Comparison of ENCODE assay signal across 12 cellular contexts in the genomic region with DNA sequence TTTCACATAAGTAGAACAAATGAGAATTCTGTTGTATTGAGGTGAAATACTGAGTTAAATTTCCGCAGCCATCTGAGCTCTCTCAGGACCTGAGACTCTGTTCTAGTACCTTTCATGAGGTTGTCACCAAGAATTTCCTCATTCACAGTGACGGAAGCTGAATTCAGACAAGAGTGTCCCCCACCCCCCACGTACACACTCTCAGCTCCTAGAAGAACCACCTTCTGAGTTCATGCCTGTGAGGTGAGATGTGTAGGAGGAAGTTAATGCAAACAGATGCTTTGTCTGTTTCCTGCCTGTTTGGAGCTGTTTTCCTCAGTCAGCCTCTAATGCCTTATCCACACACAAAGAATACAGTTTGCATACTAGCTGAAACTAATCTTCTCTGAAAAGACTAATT. TPM values are rescaled to one million over a fixed set of nuclear protein-coding genes. Genes with fewer than 3 reads are reported as not detected.
A peak's percentile ranks its signal among the peaks of the same experiment; 100 is the strongest.
DNase-seq lines count a peak whose midpoint lies in the region; TF ChIP-seq lines count a peak whose summit lies in the region.
"Had no signal": no experiment of that assay in that cellular context is flagged by ENCODE, and none has a peak within 500 bp of the region (broad histone marks: within the 10 kb centered on the region; RNA-seq: fewer than 3 reads in every experiment).

No MANE protein-coding gene starts in this region.

- TF ChIP-seq POLR2A in transverse colon (IDR thresholded peaks at IDR 0.05), result no peak
- no peak for TF ChIP-seq POLR2A in esophagus muscularis mucosa (IDR thresholded peaks at IDR 0.05; ENCODE audit: low read depth)

- H3K9me3 ChIP-seq in neural progenitor cell (ENCODE audit: low read depth) (no peaks in the 10 kb centered on the region), transverse colon (no peaks in the 10 kb centered on the region), esophagus muscularis mucosa (no peaks in the 10 kb centered on the region)
- H3K9me3 ChIP-seq: A549, neutrophil had no signal

- TF ChIP-seq CTCF in neural progenitor cell (IDR thresholded peaks at IDR 0.05), result no peak
- TF ChIP-seq CTCF in transverse colon (IDR thresholded peaks at IDR 0.05), result no peak
- TF ChIP-seq CTCF in esophagus muscularis mucosa (IDR thresholded peaks at IDR 0.05), result no peak

- H3K36me3 ChIP-seq in neural progenitor cell, result no peaks in the 10 kb centered on the region
- H3K36me3 ChIP-seq in transverse colon, result no peaks in the 10 kb centered on the region
- H3K36me3 ChIP-seq in esophagus muscularis mucosa, result no peaks in the 10 kb centered on the region
- H3K36me3 ChIP-seq: neutrophil had no signal

- no peaks in the 10 kb centered on the region for H4K20me1 ChIP-seq in neural progenitor cell (ENCODE audit: low read depth)

- H3F3A ChIP-seq in neural progenitor cell (ENCODE audit: low read depth), result peaks cover 6% of the 10 kb centered on the region

- peak; percentile 77 for DNase-seq in activated gamma-delta T cell treated with Interleukin-2 at 50 U/mL for 16 hours
- DNase-seq in activated gamma-delta T cell (lab: John Stamatoyannopoulos, UW), result no peak
- DNase-seq in activated T-helper 2 cell treated with anti-CD3 and anti-CD28 coated beads, Interferon-gamma antibody, Interleukin-2, Interleukin-4, amounts not matched to agents 10 μg/mL and 5 μg/mL and 100 μg/mL, durations not matched to agents 14 hours and 24 hours and 36 hours (ENCODE audit: low spot score), result peak; percentile 54
- DNase-seq in neural progenitor cell (ENCODE audit: low spot score), result peak; percentile 5
- DNase-seq in transverse colon, result peak; percentile 15
- no peak for DNase-seq in HuH-7.5 (ENCODE audit: low spot score)
- DNase-seq in DMS79 (lab: John Stamatoyannopoulos, UW), result no peak
- no peak for DNase-seq in esophagus muscularis mucosa (ENCODE audit: extremely low spot score)
- DNase-seq: caudate nucleus had no signal

- H3K27ac Mint-ChIP-seq in activated T-helper 2 cell treated with anti-CD3 and anti-CD28 coated beads, Interferon-gamma antibody, Interleukin-2, Interleukin-4, amounts not matched to agents 10 μg/mL and 5 μg/mL and 100 μg/mL, durations not matched to agents 14 hours and 24 hours and 36 hours, result peak overlapping the region; percentile 99
- no peak overlapping the region for H3K27ac Mint-ChIP-seq in neural progenitor cell

- H3K4me3 ChIP-seq in neural progenitor cell (no peak overlapping the region), transverse colon (no peak overlapping the region), esophagus muscularis mucosa (no peak overlapping the region)
- H3K4me3 ChIP-seq: A549 had no signal

- in situ Hi-C loops in transverse colon (cut with MboI; ENCODE audit: low pct_ligation_motif_present in 1 of 4, low pct_unique_long_range_greater_than_20kb in 1 of 4, low sequenced_read_pairs in 3 of 4), result no loop called here

- H3K79me2 ChIP-seq in neural progenitor cell (ENCODE audit: low read depth), result no peaks in the 10 kb centered on the region

- peaks cover 73% of the 10 kb centered on the region for H3K4me1 Mint-ChIP-seq in activated T-helper 2 cell treated with anti-CD3 and anti-CD28 coated beads, Interferon-gamma antibody, Interleukin-2, Interleukin-4, amounts not matched to agents 10 μg/mL and 5 μg/mL and 100 μg/mL, durations not matched to agents 14 hours and 24 hours and 36 hours (ENCODE audit: low read depth)
- peaks cover 14% of the 10 kb centered on the region for H3K4me1 Mint-ChIP-seq in neural progenitor cell

- no peak overlapping the region for H3K9ac ChIP-seq in neural progenitor cell

- H3K27ac ChIP-seq in neural progenitor cell (no peak overlapping the region), transverse colon (no peak overlapping the region), esophagus muscularis mucosa (replicated peaks in 1 of 4) (no peak overlapping the region)
- H3K27ac ChIP-seq: A549, neutrophil had no signal

- TF ChIP-seq EP300 in transverse colon (IDR thresholded peaks at IDR 0.05; ENCODE audit: low read depth) (no peak), esophagus muscularis mucosa (IDR thresholded peaks at IDR 0.05) (no peak)

- intact Hi-C loops in activated T-helper 2 cell treated with anti-CD3 and anti-CD28 coated beads, Interferon-gamma antibody, Interleukin-2, Interleukin-4, amounts not matched to agents 10 μg/mL and 5 μg/mL and 100 μg/mL, durations not matched to agents 14 hours and 24 hours and 36 hours (cut with micrococcal nuclease), result loop anchor here (1.0 to 2.0 kb wide), 3 partner anchors 8 to 112 kb away; no protein-coding TSS in a partner anchor
- intact Hi-C loops in transverse colon (cut with DNase I; ENCODE audit: low total_unique reads) (no loop called here), esophagus muscularis mucosa (cut with DNase I) (no loop called here)

- H3K4me3 Mint-ChIP-seq in activated T-helper 2 cell treated with anti-CD3 and anti-CD28 coated beads, Interferon-gamma antibody, Interleukin-2, Interleukin-4, amounts not matched to agents 10 μg/mL and 5 μg/mL and 100 μg/mL, durations not matched to agents 14 hours and 24 hours and 36 hours (ENCODE audit: low read depth), result peak overlapping the region; percentile 78
- H3K4me3 Mint-ChIP-seq in neural progenitor cell, result no peak overlapping the region

- H3K9me3 Mint-ChIP-seq in activated T-helper 2 cell treated with anti-CD3 and anti-CD28 coated beads, Interferon-gamma antibody, Interleukin-2, Interleukin-4, amounts not matched to agents 10 μg/mL and 5 μg/mL and 100 μg/mL, durations not matched to agents 14 hours and 24 hours and 36 hours, result no peaks in the 10 kb centered on the region
- no peaks in the 10 kb centered on the region for H3K9me3 Mint-ChIP-seq in neural progenitor cell

- H2AFZ ChIP-seq in neural progenitor cell (replicated peaks), result peak overlapping the region; percentile 91

- peaks cover 79% of the 10 kb centered on the region for H3K36me3 Mint-ChIP-seq in activated T-helper 2 cell treated with anti-CD3 and anti-CD28 coated beads, Interferon-gamma antibody, Interleukin-2, Interleukin-4, amounts not matched to agents 10 μg/mL and 5 μg/mL and 100 μg/mL, durations not matched to agents 14 hours and 24 hours and 36 hours (ENCODE audit: low read depth)
- H3K36me3 Mint-ChIP-seq in neural progenitor cell, result no peaks in the 10 kb centered on the region

- H3K27me3 Mint-ChIP-seq in activated T-helper 2 cell treated with anti-CD3 and anti-CD28 coated beads, Interferon-gamma antibody, Interleukin-2, Interleukin-4, amounts not matched to agents 10 μg/mL and 5 μg/mL and 100 μg/mL, durations not matched to agents 14 hours and 24 hours and 36 hours (ENCODE audit: low read depth), result no peaks in the 10 kb centered on the region
- no peaks in the 10 kb centered on the region for H3K27me3 Mint-ChIP-seq in neural progenitor cell (ENCODE audit: insufficient read depth, low read depth)

- H3K4me1 ChIP-seq in neural progenitor cell (peaks cover 20% of the 10 kb centered on the region), transverse colon (no peaks in the 10 kb centered on the region), esophagus muscularis mucosa (no peaks in the 10 kb centered on the region)
- H3K4me1 ChIP-seq: A549 had no signal

- H3K27me3 ChIP-seq in neural progenitor cell, result no peaks in the 10 kb centered on the region
- no peaks in the 10 kb centered on the region for H3K27me3 ChIP-seq in transverse colon
- peaks cover 0 to 10% (median 0%) of the 10 kb centered on the region in 4 donors for H3K27me3 ChIP-seq in esophagus muscularis mucosa

- 67 to 74% methylated on average over 1 to 3 of the region's 3 CpGs for WGBS in transverse colon (ENCODE audit: low coverage in 1 of 2), 2 donors
- WGBS in esophagus muscularis mucosa, result 58% methylated on average over 3 of the region's 3 CpGs

- peak overlapping the region; percentile 33 for H3K4me2 ChIP-seq in neural progenitor cell
- H3K4me2 ChIP-seq: A549 had no signal

RNA-seq across cellular contexts. Expression of a gene that starts 18.2 kb away (rescaled TPM):
- total RNA-seq in activated T-helper 2 cell treated with anti-CD3 and anti-CD28 coated beads, Interferon-gamma antibody, Interleukin-2, Interleukin-4, amounts not matched to agents 10 μg/mL and 5 μg/mL and 100 μg/mL, durations not matched to agents 14 hours and 24 hours and 36 hours, result 127 and 130 TPM in 2 replicates
- total RNA-seq in neural progenitor cell (ENCODE audit: low replicate concordance) (2.5 and 3.8 TPM in 2 replicates), transverse colon (10 to 100 TPM in 1 of 4 donors, 1 to 10 TPM in 3; 3.2 to 19.5 (median 6.9) TPM), esophagus muscularis mucosa (1 to 10 TPM in 1 of 4 donors, under 1 TPM in 3; 0.17 to 1.2 (median 0.77) TPM)
- total RNA-seq: LHCN-M2 had no signal

Comparison
In these comparisons a context has a peak if more than half of its experiments do, and no peak if none do; other contexts are left out.
1. DNase-seq: peak in activated gamma-delta T cell treated with Interleukin-2 at 50 U/mL for 16 hours (single experiment), activated T-helper 2 cell treated with anti-CD3 and anti-CD28 coated beads, Interferon-gamma antibody, Interleukin-2, Interleukin-4, amounts not matched to agents 10 μg/mL and 5 μg/mL and 100 μg/mL, durations not matched to agents 14 hours and 24 hours and 36 hours (single experiment), neural progenitor cell (single experiment) and transverse colon (single experiment); none in activated gamma-delta T cell (single experiment), HuH-7.5 (single experiment), DMS79 (single experiment) and esophagus muscularis mucosa (single experiment).